10 cellular contexts compared by ENCODE assay signal in the genomic region with DNA sequence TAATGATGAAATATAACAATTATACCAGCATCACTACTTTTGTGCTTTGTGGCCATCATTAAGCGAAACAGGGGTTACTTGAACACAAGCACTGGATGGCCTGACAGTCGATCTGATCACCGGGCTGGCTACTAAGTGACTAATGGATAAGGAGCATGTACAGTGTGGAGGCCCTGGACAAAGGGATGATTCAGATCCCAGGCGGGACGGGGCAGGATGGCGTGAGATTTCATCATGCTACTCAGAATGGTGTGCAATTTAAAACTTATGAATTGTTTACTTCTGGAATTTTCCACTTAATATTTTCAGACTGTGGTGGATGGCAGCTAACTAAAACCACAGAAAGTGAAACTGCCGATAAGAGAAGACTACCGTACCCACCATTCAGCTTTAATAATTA. TPM values are rescaled to one million over a fixed set of nuclear protein-coding genes. Genes with fewer than 3 reads are reported as not detected.
DNase-seq lines count a peak whose midpoint lies in the region; ATAC-seq and TF ChIP-seq lines count a peak whose summit lies in the region.
"Had no signal": no experiment of that assay in that cellular context is flagged by ENCODE, and none has a peak within 500 bp of the region (broad histone marks: within the 10 kb centered on the region; RNA-seq: fewer than 3 reads in every experiment).

No MANE protein-coding gene starts in this region.

- peak; percentile 93 for ATAC-seq in SK-N-SH treated with all-trans-retinoic acid at 6 μM for 48 hours
- ATAC-seq in activated CD4-positive, CD25-positive, alpha-beta regulatory T cell treated with anti-CD3 and anti-CD28 coated beads, Interleukin-2, amount 50 U/mL, for 24 hours = no peak
- ATAC-seq: stimulated activated naive B cell treated with anti-CD40 and anti-IgM and Interleukin-4, amounts not matched to agents 10 μg/mL and 1 μg/mL and 100 μg/mL, for 72 hours had no signal

- no peaks in the 10 kb centered on the region for H4K20me1 ChIP-seq in GM23248 (ENCODE audit: insufficient read depth)
- H4K20me1 ChIP-seq in fibroblast of lung (ENCODE audit: control insufficient read depth, extremely low read depth, insufficient read depth, low read length) = no peaks in the 10 kb centered on the region

- no peaks in the 10 kb centered on the region for H3K27me3 ChIP-seq in GM23248 (replicated peaks; ENCODE audit: insufficient read depth)
- H3K27me3 ChIP-seq in fibroblast of lung (ENCODE audit: control insufficient read depth, insufficient read depth, low read length) = no peaks in the 10 kb centered on the region

- H3K4me3 ChIP-seq in GM23248 (no peak overlapping the region), fibroblast of lung (replicated peaks in 1 of 4; ENCODE audit: control extremely low read depth in 1 of 4, insufficient read depth in 1 of 4, low read depth in 3 of 4, low read length in 4 of 4) (peak overlapping the region in 1 of 4 experiments; percentile 7), retinal pigment epithelial cell (ENCODE audit: low read length) (no peak overlapping the region), coronary artery (no peak overlapping the region)

- no peak for TF ChIP-seq CTCF in fibroblast of lung (conservative IDR thresholded peaks at IDR 0.05 in 1 of 2, IDR thresholded peaks at IDR 0.05 in 1 of 2; ENCODE audit: low read depth in 1 of 2, low read length in 2 of 2)
- TF ChIP-seq CTCF in retinal pigment epithelial cell (conservative IDR thresholded peaks at IDR 0.05; ENCODE audit: low read depth, low read length) = no peak
- TF ChIP-seq CTCF in coronary artery (IDR thresholded peaks at IDR 0.05) = no peak

- no peaks in the 10 kb centered on the region for H3K9me3 ChIP-seq in GM23248 (ENCODE audit: low read depth)
- H3K9me3 ChIP-seq in fibroblast of lung (ENCODE audit: control insufficient read depth, insufficient read depth, low read depth, low read length) = no peaks in the 10 kb centered on the region

- H3F3A ChIP-seq in GM23248 (ENCODE audit: insufficient read depth) = peaks cover under 1% of the 10 kb centered on the region

- no peaks in the 10 kb centered on the region for H3K36me3 ChIP-seq in GM23248 (ENCODE audit: low read depth)
- no peaks in the 10 kb centered on the region for H3K36me3 ChIP-seq in fibroblast of lung (ENCODE audit: control insufficient read depth, insufficient read depth, low read length)

- no peak overlapping the region for H3K4me2 ChIP-seq in GM23248 (ENCODE audit: unreplicated experiment)
- H3K4me2 ChIP-seq in fibroblast of lung (ENCODE audit: extremely low read depth, insufficient read depth, low read length) = no peak overlapping the region

- H3K79me2 ChIP-seq in GM23248 (ENCODE audit: insufficient read depth) (no peaks in the 10 kb centered on the region), fibroblast of lung (ENCODE audit: control insufficient read depth, insufficient read depth, low read length) (no peaks in the 10 kb centered on the region)

- H3K4me1 ChIP-seq in GM23248 (ENCODE audit: insufficient read depth) (peaks cover 13% of the 10 kb centered on the region), fibroblast of lung (ENCODE audit: control insufficient read depth, extremely low read depth, insufficient read depth, low read length) (no peaks in the 10 kb centered on the region)

- in situ Hi-C loops in GM23248 (cut with MboI) = no loop called here

- no peaks in the 10 kb centered on the region for H3K9me2 ChIP-seq in GM23248 (ENCODE audit: insufficient read depth)

- H3K27ac ChIP-seq in GM23248 (peak overlapping the region; percentile 79), fibroblast of lung (ENCODE audit: insufficient read depth, low read length) (peak overlapping the region; percentile 56), coronary artery (no peak overlapping the region)

- 54 to 68% methylated on average over 8 of the region's 8 CpGs for WGBS in GM23248 (ENCODE audit: low coverage in 1 of 2, low lambda C conversion rate in 2 of 2, missing lambda C conversion rate in 2 of 2), 2 experiments

- H3K9ac ChIP-seq in GM23248 = peak overlapping the region; percentile 48
- H3K9ac ChIP-seq in fibroblast of lung (ENCODE audit: insufficient read depth, low read length) = no peak overlapping the region

- peak; percentile 88 for DNase-seq in GM23248
- peak; percentile 96 for DNase-seq in fibroblast of lung (ENCODE audit: low read depth in 2 of 2)
- peak; percentile 85 for DNase-seq in retinal pigment epithelial cell (ENCODE audit: low read depth)
- DNase-seq in stimulated activated CD4-positive, alpha-beta T cell treated with anti-CD3 and anti-CD28 coated beads, Interleukin-15, amount 100 ng/mL, for 24 hours = no peak
- DNase-seq in SIG-M5 treated with dmso at 0.1 percent for 504 hours (lab: John Stamatoyannopoulos, UW; ENCODE audit: unreplicated experiment) = no peak
- no peak for DNase-seq in coronary artery (ENCODE audit: low spot score)
- DNase-seq: activated CD4-positive, alpha-beta T cell treated with anti-CD3 and anti-CD28 coated beads, Interleukin-2, amount 50 U/mL, for 1 hour; stimulated activated naive B cell treated with anti-CD40 and anti-IgM and Interleukin-4, amounts not matched to agents 10 μg/mL and 1 μg/mL and 100 μg/mL, for 72 hours had no signal

- peak overlapping the region; percentile 31; the same call in 1 of the 2 replicates for H2AFZ ChIP-seq in GM23248
- H2AFZ ChIP-seq in fibroblast of lung (ENCODE audit: low read length) = no peak overlapping the region

TF ChIP-seq in SK-N-SH treated with all-trans-retinoic acid at 6 μM for 48 hours, 23 proteins besides CTCF, POLR2A, EP300 and RAD21:
- TF ChIP-seq GLIS3 (CRISPR knock-in tag; IDR thresholded peaks at IDR 0.05) = no peak
- no peak for TF ChIP-seq ZNF8 (CRISPR knock-in tag; IDR thresholded peaks at IDR 0.05)
- TF ChIP-seq ISL1 (CRISPR knock-in tag; IDR thresholded peaks at IDR 0.05) = peak; percentile 33; the same call in 1 of the 2 replicates

RNA-seq across cellular contexts. Expression of a gene that starts 7.0 kb away (rescaled TPM):
- 51.2 and 55.2 TPM in 2 replicates for total RNA-seq in GM23248 (2014; rRNA removed; shearing (Covaris generic))
- polyA plus RNA-seq in GM23248 (2016; fragmentation: Nextera tagmentation; extraction: Ambion mirVana) = 33.3 and 35.3 TPM in 2 replicates
- total RNA-seq in fibroblast of lung = 123 and 127 TPM in 2 replicates
- 39.9 and 40.3 TPM in 2 replicates for polyA plus RNA-seq in fibroblast of lung
- 23.5 and 27.5 TPM in 2 replicates for polyA plus RNA-seq in fibroblast of lung (2012)
- polyA minus RNA-seq in fibroblast of lung (ENCODE audit: low replicate concordance) = 14.3 and 25.0 TPM in 2 replicates

RNA-seq across cellular contexts. Expression of a gene that starts 33.9 kb away (rescaled TPM):
- not detected in 2 replicates for total RNA-seq in GM23248 (2014; rRNA removed; shearing (Covaris generic))
- polyA plus RNA-seq in GM23248 (2016; fragmentation: Nextera tagmentation; extraction: Ambion mirVana) (not detected in 2 replicates), fibroblast of lung (not detected in 2 replicates)
- total RNA-seq in fibroblast of lung = under 0.01 TPM in 1 of 2 replicates, not detected in the other
- polyA plus RNA-seq in fibroblast of lung (2012) = not detected in 2 replicates
- polyA minus RNA-seq in fibroblast of lung (ENCODE audit: low replicate concordance) = not detected in 2 replicates

Comparison
In these comparisons a context has a peak if more than half of its experiments do, and no peak if none do; other contexts are left out.
1. DNase-seq: peak in GM23248 (single experiment), fibroblast of lung (2 of 2) and retinal pigment epithelial cell (single experiment); none in stimulated activated CD4-positive, alpha-beta T cell treated with anti-CD3 and anti-CD28 coated beads, Interleukin-15, amount 100 ng/mL, for 24 hours (single experiment), SIG-M5 treated with dmso at 0.1 percent for 504 hours (single experiment) and coronary artery (single experiment).
2. H3K27ac ChIP-seq: peak in GM23248 (single experiment) and fibroblast of lung (single experiment); none in coronary artery (0 of 2).